ENCODE assay signal across 23 cellular contexts in genomic region chr11:36150986-36151385, GRCh38.
DNase-seq lines count a peak whose midpoint lies in the region; ATAC-seq, FAIRE-seq and TF ChIP-seq lines count a peak whose summit lies in the region.
"Had no signal": no experiment of that assay in that cellular context is flagged by ENCODE, and none has a peak within 500 bp of the region (broad histone marks: within the 10 kb centered on the region; RNA-seq: fewer than 3 reads in every experiment).

No MANE protein-coding gene starts in this region.

- no peak for TF ChIP-seq CTCF in PC-3 (conservative IDR thresholded peaks at IDR 0.05; ENCODE audit: low read depth, low read length)
- TF ChIP-seq CTCF in bronchial epithelial cell (IDR thresholded peaks at IDR 0.05; ENCODE audit: insufficient read depth, low read length, severe bottlenecking), result no peak

- H3K27ac ChIP-seq in ACC112 (ENCODE audit: low read depth, low read length) (peak overlapping the region; percentile 98), PC-3 (ENCODE audit: low read length) (peak overlapping the region; percentile 26; the same call in 1 of the 2 replicates)
- H3K27ac ChIP-seq: body of pancreas, C4-2B, neural progenitor cell, right atrium auricular region, SK-N-MC had no signal

- no peaks in the 10 kb centered on the region for H3K79me2 ChIP-seq in ACC112 (ENCODE audit: control insufficient read depth, insufficient read depth, low read length, unreplicated experiment)
- no peaks in the 10 kb centered on the region; the same call in none of the 2 replicates for H3K79me2 ChIP-seq in PC-3 (ENCODE audit: low read length)

- no peak for FAIRE-seq in bronchial epithelial cell (lab: Jason Lieb, UNC)
- FAIRE-seq: islet of Langerhans, urothelium cell line had no signal

- no peaks in the 10 kb centered on the region for H3K27me3 ChIP-seq in ACC112 (ENCODE audit: insufficient read depth, low read length)
- H3K27me3 ChIP-seq in PC-3 (ENCODE audit: low read length), result no peaks in the 10 kb centered on the region
- no peaks in the 10 kb centered on the region for H3K27me3 ChIP-seq in bronchial epithelial cell (ENCODE audit: control insufficient read depth, insufficient read depth, low read length)
- H3K27me3 ChIP-seq: body of pancreas, MG63, neural progenitor cell, right atrium auricular region, stomach had no signal

- POLR2A ChIA-PET in PC-3 (lab: Charles Lee; ENCODE audit: unreplicated experiment), result no interaction called here

- no peak overlapping the region for H3K9ac ChIP-seq in PC-3 (ENCODE audit: low read length)
- H3K9ac ChIP-seq: neural progenitor cell had no signal

- peaks cover 70% of the 10 kb centered on the region for H3K4me1 ChIP-seq in ACC112 (ENCODE audit: control insufficient read depth, insufficient read depth, low read length, unreplicated experiment)
- H3K4me1 ChIP-seq in PC-3 (ENCODE audit: insufficient read depth, low read length), result peaks cover 42% of the 10 kb centered on the region

- H3K9me3 ChIP-seq in PC-3 (ENCODE audit: low read length), result no peaks in the 10 kb centered on the region
- H3K9me3 ChIP-seq: body of pancreas, heart right ventricle, right atrium auricular region, stomach had no signal

- no TSS peak for BruUV-seq in PC-3 (replicated peaks; lab: Mats Ljungman, UMichigan)

- no peaks in the 10 kb centered on the region for H3K9me2 ChIP-seq in PC-3 (replicated peaks; ENCODE audit: low read length)

- no peak for ATAC-seq in PC-3
- ATAC-seq in GM21367 (IDR thresholded peaks at IDR 0.05; ENCODE audit: unreplicated experiment), result no peak
- no peak for ATAC-seq in HG02884 (IDR thresholded peaks at IDR 0.05; ENCODE audit: unreplicated experiment)
- ATAC-seq: body of pancreas, heart right ventricle had no signal

- no peak overlapping the region for H3K4me2 ChIP-seq in PC-3 (ENCODE audit: low read length)
- H3K4me2 ChIP-seq: neural progenitor cell had no signal

- no peaks in the 10 kb centered on the region for H4K20me1 ChIP-seq in PC-3 (ENCODE audit: low read length)

- CTCF ChIA-PET in PC-3 (lab: Charles Lee), result no interaction called here

- H2AFZ ChIP-seq in ACC112 (ENCODE audit: low read length, unreplicated experiment) (no peak overlapping the region), PC-3 (ENCODE audit: low read length) (no peak overlapping the region)
- H2AFZ ChIP-seq: neural progenitor cell had no signal

- intact Hi-C loops in PC-3 (cut with micrococcal nuclease), result loop anchor here (1.0 to 5.0 kb wide), 4 partner anchors 114 to 664 kb away; no protein-coding TSS in a partner anchor

- H3F3A ChIP-seq in PC-3 (ENCODE audit: low read length, unreplicated experiment), result no peaks in the 10 kb centered on the region

- DNase-seq in PC-3, result no peak
- peak; percentile 26 for DNase-seq in bronchial epithelial cell (ENCODE audit: low read depth)
- peak; percentile 30 for DNase-seq in kidney tubule cell (ENCODE audit: low spot score)
- no peak for DNase-seq in midbrain (lab: John Stamatoyannopoulos, UW)
- DNase-seq in SHP77 treated with DMSO at 0.1 percent for 48 hours (lab: John Stamatoyannopoulos, UW), result no peak
- DNase-seq: activated CD4-positive, alpha-beta T cell treated with anti-CD3 and anti-CD28 coated beads for 4 hours; body of pancreas; dermis blood vessel endothelial cell; heart right ventricle; MG63; NCI-H1694; NCI-H226; stomach; T1000 had no signal

- H3K36me3 ChIP-seq in ACC112 (ENCODE audit: insufficient read depth, low read length) (no peaks in the 10 kb centered on the region), PC-3 (ENCODE audit: low read depth, low read length) (no peaks in the 10 kb centered on the region), bronchial epithelial cell (ENCODE audit: control insufficient read depth, insufficient read depth, low read length) (peaks cover 1% of the 10 kb centered on the region)
- H3K36me3 ChIP-seq: heart right ventricle, neural progenitor cell, right atrium auricular region, stomach had no signal

- H3K4me3 ChIP-seq in ACC112 (ENCODE audit: low read depth, low read length) (no peak overlapping the region), PC-3 (ENCODE audit: low read length) (no peak overlapping the region), bronchial epithelial cell (ENCODE audit: low read depth, low read length) (no peak overlapping the region)
- H3K4me3 ChIP-seq: body of pancreas, heart right ventricle, MG63, neural progenitor cell, right atrium auricular region, SK-N-MC, stomach had no signal

Comparison
In these comparisons a context has a peak if more than half of its experiments do, and no peak if none do; other contexts are left out.
1. DNase-seq: peak in bronchial epithelial cell (single experiment) and kidney tubule cell (single experiment); none in PC-3 (single experiment), midbrain (single experiment) and SHP77 treated with DMSO at 0.1 percent for 48 hours (single experiment).